In genomic region chr10:97000487-97001182, GRCh38 we compare ENCODE assay signal across 22 cellular contexts.
DNase-seq lines count a peak whose midpoint lies in the region; ATAC-seq, FAIRE-seq and TF ChIP-seq lines count a peak whose summit lies in the region.
"Had no signal": no experiment of that assay in that cellular context is flagged by ENCODE, and none has a peak within 500 bp of the region (broad histone marks: within the 10 kb centered on the region; RNA-seq: fewer than 3 reads in every experiment).

No MANE protein-coding gene starts in this region.

- DNase-seq in LoVo (ENCODE audit: low spot score) (peak; percentile 15), bronchial epithelial cell (ENCODE audit: low read depth) (peak; percentile 25), neural progenitor cell (ENCODE audit: low spot score) (no peak), SIG-M5 (lab: John Stamatoyannopoulos, UW) (no peak), activated T-cell treated with anti-CD3 and anti-CD28 coated beads for 4 hours (no peak), retina (no peak)
- DNase-seq: activated CD8-positive, alpha-beta T cell treated with anti-CD3 and anti-CD28 coated beads for 36 hours; activated effector memory CD4-positive, alpha-beta T cell treated with Interleukin-2 at 50 U/mL for 16 hours; cortex of kidney; DND-41; heart right ventricle; left colon; NCI-H1048; NCI-H2171 treated with DMSO at 0.1 percent for 48 hours; stimulated activated CD4-positive, alpha-beta T cell treated with anti-CD3 and anti-CD28 coated beads, Interleukin-12 subunit alpha, Interleukin-12 subunit beta, amount 100 ng/mL, for 4 hours; stimulated activated naive CD8-positive, alpha-beta T cell treated with anti-CD3 and anti-CD28 coated beads, Interleukin-15, amount 100 ng/mL, for 72 hours had no signal

- no peak overlapping the region for H3K27ac ChIP-seq in neural progenitor cell
- H3K27ac ChIP-seq: ascending aorta; BLaER1 treated with 17β-estradiol and CSF1 and Interleukin-3, amounts not matched to agents 10 nM and 100 nM; esophagus muscularis mucosa; heart right ventricle; SK-N-MC had no signal

- H3K4me1 ChIP-seq in neural progenitor cell, result no peaks in the 10 kb centered on the region

- H3K9ac ChIP-seq in neural progenitor cell, result no peak overlapping the region
- H3K9ac ChIP-seq: BLaER1 treated with 17β-estradiol and CSF1 and Interleukin-3, amounts not matched to agents 10 nM and 100 nM had no signal

- no peaks in the 10 kb centered on the region for H3F3A ChIP-seq in neural progenitor cell (ENCODE audit: low read depth)

- H2AFZ ChIP-seq in neural progenitor cell (replicated peaks), result no peak overlapping the region

- TF ChIP-seq CTCF in GM12873 (IDR thresholded peaks at IDR 0.05; ENCODE audit: insufficient read depth, low read depth, low read length, missing control alignments) (peak; percentile 7), bronchial epithelial cell (IDR thresholded peaks at IDR 0.05; ENCODE audit: insufficient read depth, low read length, severe bottlenecking) (no peak), neural progenitor cell (IDR thresholded peaks at IDR 0.05) (peak; percentile 33)

- H3K27me3 ChIP-seq in bronchial epithelial cell (ENCODE audit: control insufficient read depth, insufficient read depth, low read length) (no peaks in the 10 kb centered on the region), neural progenitor cell (no peaks in the 10 kb centered on the region)
- H3K27me3 ChIP-seq: ascending aorta; BLaER1 treated with 17β-estradiol and CSF1 and Interleukin-3, amounts not matched to agents 10 nM and 100 nM; esophagus muscularis mucosa; heart right ventricle had no signal

- H3K36me3 ChIP-seq in bronchial epithelial cell (ENCODE audit: control insufficient read depth, insufficient read depth, low read length) (no peaks in the 10 kb centered on the region), neural progenitor cell (no peaks in the 10 kb centered on the region)
- H3K36me3 ChIP-seq: ascending aorta; BLaER1 treated with 17β-estradiol and CSF1 and Interleukin-3, amounts not matched to agents 10 nM and 100 nM; esophagus muscularis mucosa; heart right ventricle had no signal

- no peak overlapping the region for H3K4me3 Mint-ChIP-seq in neural progenitor cell
- H3K4me3 Mint-ChIP-seq: activated CD8-positive, alpha-beta T cell treated with anti-CD3 and anti-CD28 coated beads for 36 hours; stimulated activated naive CD8-positive, alpha-beta T cell treated with anti-CD3 and anti-CD28 coated beads, Interleukin-15, amount 100 ng/mL, for 72 hours had no signal

- H4K20me1 ChIP-seq in neural progenitor cell (ENCODE audit: low read depth), result no peaks in the 10 kb centered on the region

- H3K9me3 ChIP-seq in neural progenitor cell (ENCODE audit: low read depth), result no peaks in the 10 kb centered on the region
- H3K9me3 ChIP-seq: ascending aorta; BLaER1 treated with 17β-estradiol and CSF1 and Interleukin-3, amounts not matched to agents 10 nM and 100 nM; esophagus muscularis mucosa; heart right ventricle had no signal

- no peaks in the 10 kb centered on the region for H3K4me1 Mint-ChIP-seq in neural progenitor cell
- H3K4me1 Mint-ChIP-seq: stimulated activated naive CD8-positive, alpha-beta T cell treated with anti-CD3 and anti-CD28 coated beads, Interleukin-15, amount 100 ng/mL, for 72 hours had no signal

- no peaks in the 10 kb centered on the region for H3K9me3 Mint-ChIP-seq in neural progenitor cell
- H3K9me3 Mint-ChIP-seq: activated CD8-positive, alpha-beta T cell treated with anti-CD3 and anti-CD28 coated beads for 36 hours; stimulated activated naive CD8-positive, alpha-beta T cell treated with anti-CD3 and anti-CD28 coated beads, Interleukin-15, amount 100 ng/mL, for 72 hours had no signal

- no peaks in the 10 kb centered on the region for H3K79me2 ChIP-seq in neural progenitor cell (ENCODE audit: low read depth)

- no peaks in the 10 kb centered on the region for H3K36me3 Mint-ChIP-seq in neural progenitor cell

- H3K4me3 ChIP-seq in bronchial epithelial cell (ENCODE audit: low read depth, low read length), result no peak overlapping the region
- no peak overlapping the region for H3K4me3 ChIP-seq in neural progenitor cell
- H3K4me3 ChIP-seq: ascending aorta; BLaER1 treated with 17β-estradiol and CSF1 and Interleukin-3, amounts not matched to agents 10 nM and 100 nM; esophagus muscularis mucosa; heart right ventricle; SK-N-MC had no signal

- H3K27ac Mint-ChIP-seq in neural progenitor cell, result no peak overlapping the region
- H3K27ac Mint-ChIP-seq: activated CD8-positive, alpha-beta T cell treated with anti-CD3 and anti-CD28 coated beads for 36 hours; stimulated activated naive CD8-positive, alpha-beta T cell treated with anti-CD3 and anti-CD28 coated beads, Interleukin-15, amount 100 ng/mL, for 72 hours had no signal

- ATAC-seq in HG03175 (IDR thresholded peaks at IDR 0.05; ENCODE audit: unreplicated experiment), result no peak
- ATAC-seq: activated CD8-positive, alpha-beta T cell treated with anti-CD3 and anti-CD28 coated beads for 36 hours; heart right ventricle; left colon; stimulated activated naive CD8-positive, alpha-beta T cell treated with anti-CD3 and anti-CD28 coated beads, Interleukin-15, amount 100 ng/mL, for 72 hours had no signal

- H3K27me3 Mint-ChIP-seq in neural progenitor cell (ENCODE audit: insufficient read depth, low read depth), result peaks cover 2% of the 10 kb centered on the region
- H3K27me3 Mint-ChIP-seq: stimulated activated naive CD8-positive, alpha-beta T cell treated with anti-CD3 and anti-CD28 coated beads, Interleukin-15, amount 100 ng/mL, for 72 hours had no signal

- no peak overlapping the region for H3K4me2 ChIP-seq in neural progenitor cell

- no peak for FAIRE-seq in bronchial epithelial cell (lab: Jason Lieb, UNC)

Comparison
In these comparisons a context has a peak if more than half of its experiments do, and no peak if none do; other contexts are left out.
1. DNase-seq: peak in LoVo (single experiment) and bronchial epithelial cell (single experiment); none in neural progenitor cell (single experiment), SIG-M5 (single experiment), activated T-cell treated with anti-CD3 and anti-CD28 coated beads for 4 hours (single experiment) and retina (single experiment).